In the genomic region with DNA sequence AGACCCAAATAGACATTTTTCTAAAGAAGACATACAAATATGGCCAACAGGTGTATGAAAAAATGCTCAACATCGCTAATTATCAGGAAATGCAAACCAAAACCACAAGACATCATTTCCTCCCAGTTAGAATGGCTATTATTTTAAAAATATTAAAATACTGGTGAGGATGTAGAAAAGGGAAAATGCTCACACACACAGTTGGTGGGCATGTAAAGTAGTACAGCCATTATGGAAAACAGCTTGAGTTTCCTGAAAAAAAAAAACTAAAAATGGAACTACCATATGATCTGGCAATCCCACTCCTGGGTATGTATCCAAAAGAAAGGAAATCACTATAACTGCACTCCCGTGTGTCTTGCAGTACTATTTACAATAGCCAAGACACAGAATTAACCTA, we compare ENCODE assay signal across 7 cellular contexts.
"Had no signal": no experiment of that assay in that cellular context is flagged by ENCODE, and none has a peak within 500 bp of the region (broad histone marks: within the 10 kb centered on the region; RNA-seq: fewer than 3 reads in every experiment).

No MANE protein-coding gene starts in this region.

- H2AFZ ChIP-seq: GM23248 had no signal

- H3K9ac ChIP-seq: GM23248 had no signal

- H3K4me1 ChIP-seq: HAP-1 had no signal

- H3K9me3 ChIP-seq: HAP-1 had no signal

- H3K36me3 ChIP-seq: HAP-1 had no signal

- H3K4me3 ChIP-seq: GM23248, HAP-1 had no signal

- H3K27ac ChIP-seq: GM23248, HL-60 had no signal

- DNase-seq: GM23248, GOT3, H7, HFFc6, KBM-7 had no signal
